ENCODE assay signal across 8 cellular contexts in genomic region chr18:77065221-77065981, GRCh38.
A peak's percentile ranks its signal among the peaks of the same experiment; 100 is the strongest.
DNase-seq lines count a peak whose midpoint lies in the region; ATAC-seq and TF ChIP-seq lines count a peak whose summit lies in the region.

No MANE protein-coding gene starts in this region.

- peak overlapping the region; percentile 72 for H3K4me3 Mint-ChIP-seq in activated naive CD8-positive, alpha-beta T cell treated with anti-CD3 and anti-CD28 coated beads, Interleukin-2, amount 10 ng/mL, durations not matched to agents 7 days and 5 days

- BruUV-seq in OCI-LY7 (replicated peaks; lab: Mats Ljungman, UMichigan), result no TSS peak

- POLR2A ChIA-PET in OCI-LY7 (lab: Charles Lee), result no interaction called here
- POLR2A ChIA-PET in activated naive CD8-positive, alpha-beta T cell treated with anti-CD3 and anti-CD28 coated beads, Interleukin-2, amount 10 ng/mL, durations not matched to agents 7 days and 5 days (lab: Charles Lee), result interaction anchor here (1.2 to 1.7 kb wide), 4 partner anchors 11 to 65 kb away, joined by 4 to 8 read pairs (median 6); no protein-coding TSS in a partner anchor

- H3K4me1 ChIP-seq in OCI-LY7 (ENCODE audit: insufficient read depth, low read length, poor library complexity, severe bottlenecking), result peaks cover 67% of the 10 kb centered on the region

- no peaks in the 10 kb centered on the region for H3K27me3 Mint-ChIP-seq in activated naive CD8-positive, alpha-beta T cell treated with anti-CD3 and anti-CD28 coated beads, Interleukin-2, amount 10 ng/mL, durations not matched to agents 7 days and 5 days

- H3K4me1 Mint-ChIP-seq in activated naive CD8-positive, alpha-beta T cell treated with anti-CD3 and anti-CD28 coated beads, Interleukin-2, amount 10 ng/mL, durations not matched to agents 7 days and 5 days, result peaks cover 89% of the 10 kb centered on the region

- no peaks in the 10 kb centered on the region for H3K9me2 ChIP-seq in OCI-LY7 (ENCODE audit: insufficient read depth, low read length)

- peaks cover 23% of the 10 kb centered on the region for H3K36me3 ChIP-seq in OCI-LY7 (ENCODE audit: insufficient read depth, low read length)

- peak; percentile 27 for ATAC-seq in HG02623 (IDR thresholded peaks at IDR 0.05; ENCODE audit: unreplicated experiment)
- no peak for ATAC-seq in activated naive CD8-positive, alpha-beta T cell treated with anti-CD3 and anti-CD28 coated beads, Interleukin-2, amount 10 ng/mL, durations not matched to agents 7 days and 5 days (ENCODE audit: low read depth)

- peaks cover 49% of the 10 kb centered on the region for H3K36me3 Mint-ChIP-seq in activated naive CD8-positive, alpha-beta T cell treated with anti-CD3 and anti-CD28 coated beads, Interleukin-2, amount 10 ng/mL, durations not matched to agents 7 days and 5 days

- no peak for TF ChIP-seq CTCF in OCI-LY7 (conservative IDR thresholded peaks at IDR 0.05; ENCODE audit: low read length)

- peak overlapping the region; percentile 36; the same call in 1 of the 2 replicates for H3K4me2 ChIP-seq in OCI-LY7 (ENCODE audit: low read length)

- CTCF ChIA-PET in OCI-LY7 (lab: Charles Lee; ENCODE audit: unreplicated experiment), result no interaction called here

- no peak overlapping the region for H3K4me3 ChIP-seq in OCI-LY7 (ENCODE audit: low read depth, low read length, poor library complexity, severe bottlenecking)

- no peak overlapping the region for H2AFZ ChIP-seq in OCI-LY7 (ENCODE audit: low read length)

- DNase-seq in GF-D8 (lab: John Stamatoyannopoulos, UW) (peak; percentile 99), OCI-LY7 (ENCODE audit: low spot score) (no peak), iris pigment epithelial cell (ENCODE audit: low read depth) (peak; percentile 98), substantia nigra (lab: John Stamatoyannopoulos, UW) (peak in 8 of 49 donors; percentile 22 to 58 (median 39)), DMS79 treated with DMSO at 0.1 percent for 48 hours (lab: John Stamatoyannopoulos, UW) (no peak), NCI-H1092 treated with DMSO at 0.1 percent for 48 hours (lab: John Stamatoyannopoulos, UW) (no peak)
- DNase-seq in activated naive CD8-positive, alpha-beta T cell treated with anti-CD3 and anti-CD28 coated beads, Interleukin-2, amount 10 ng/mL, durations not matched to agents 7 days and 5 days, result no peak

- H3K27ac ChIP-seq in OCI-LY7 (ENCODE audit: low read depth, low read length, poor library complexity, severe bottlenecking) (no peak overlapping the region), substantia nigra (ENCODE audit: low read depth, low read length, poor library complexity, severe bottlenecking) (peak overlapping the region; percentile 26)

- H3K27ac Mint-ChIP-seq in activated naive CD8-positive, alpha-beta T cell treated with anti-CD3 and anti-CD28 coated beads, Interleukin-2, amount 10 ng/mL, durations not matched to agents 7 days and 5 days, result peak overlapping the region; percentile 91

- intact Hi-C loops in OCI-LY7 (cut with micrococcal nuclease; ENCODE audit: unreplicated experiment), result no loop called here

- no peaks in the 10 kb centered on the region for H3K9me3 Mint-ChIP-seq in activated naive CD8-positive, alpha-beta T cell treated with anti-CD3 and anti-CD28 coated beads, Interleukin-2, amount 10 ng/mL, durations not matched to agents 7 days and 5 days

- H4K20me1 ChIP-seq in OCI-LY7 (ENCODE audit: insufficient read depth, low read length), result no peaks in the 10 kb centered on the region

- H3K79me2 ChIP-seq in OCI-LY7 (ENCODE audit: insufficient read depth, low read depth, low read length), result no peaks in the 10 kb centered on the region

- H3K9me3 ChIP-seq in OCI-LY7 (ENCODE audit: low read length), result no peaks in the 10 kb centered on the region

Comparison
In these comparisons a context has a peak if more than half of its experiments do, and no peak if none do; other contexts are left out.
1. DNase-seq: peak in GF-D8 (single experiment) and iris pigment epithelial cell (single experiment); none in OCI-LY7 (single experiment), activated naive CD8-positive, alpha-beta T cell treated with anti-CD3 and anti-CD28 coated beads, Interleukin-2, amount 10 ng/mL, durations not matched to agents 7 days and 5 days (single experiment), DMS79 treated with DMSO at 0.1 percent for 48 hours (single experiment) and NCI-H1092 treated with DMSO at 0.1 percent for 48 hours (single experiment).